Comparison of ENCODE assay signal across 23 cellular contexts in the genomic region with DNA sequence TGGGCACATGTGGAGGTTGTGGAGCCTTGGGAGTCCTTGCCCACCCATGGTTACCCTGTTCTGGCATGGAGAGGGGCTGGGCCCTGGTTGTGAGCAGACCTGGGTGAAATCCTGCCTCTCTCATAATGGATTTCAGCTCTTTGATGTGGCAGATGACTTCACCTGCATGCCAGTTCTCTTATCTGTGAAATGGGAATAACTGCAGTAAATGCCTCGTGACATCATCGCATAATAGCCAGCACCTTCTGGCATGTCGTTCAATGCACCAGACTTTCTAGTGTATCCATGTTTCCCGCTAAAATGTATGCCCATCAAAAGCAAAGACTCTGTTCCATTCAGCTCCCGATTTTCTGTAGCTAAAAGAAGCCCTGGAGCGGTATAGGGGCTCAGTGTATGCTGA.
"Had no signal": no experiment of that assay in that cellular context is flagged by ENCODE, and none has a peak within 500 bp of the region (broad histone marks: within the 10 kb centered on the region; RNA-seq: fewer than 3 reads in every experiment).

No MANE protein-coding gene starts in this region.

- H3K4me3 ChIP-seq: body of pancreas, suprapubic skin, tibial nerve, uterus had no signal

- ATAC-seq: activated CD4-positive, CD25-positive, alpha-beta regulatory T cell treated with anti-CD3 and anti-CD28 coated beads, Interleukin-2, amount 50 U/mL, for 24 hours; activated naive CD8-positive, alpha-beta T cell treated with anti-CD3 and anti-CD28 coated beads, Interleukin-2, amount 50 U/mL, for 24 hours; activated T-cell treated with anti-CD3 and anti-CD28 coated beads, Interleukin-2, amount 50 U/mL, for 72 hours; body of pancreas; left ventricle myocardium superior; stimulated activated naive CD8-positive, alpha-beta T cell treated with anti-CD3 and anti-CD28 coated beads, Interleukin-15, amount 100 ng/mL, for 72 hours had no signal

- H3K9me3 ChIP-seq: suprapubic skin, uterus had no signal

- H3K4me1 ChIP-seq: body of pancreas, suprapubic skin, tibial nerve, uterus had no signal

- H3K27me3 ChIP-seq: body of pancreas, tibial nerve, uterus had no signal

- H3K27ac ChIP-seq: body of pancreas, suprapubic skin, uterus had no signal

- H3K36me3 ChIP-seq: suprapubic skin, tibial nerve, uterus had no signal

- DNase-seq: activated CD4-positive, alpha-beta memory T cell treated with anti-CD3 and anti-CD28 coated beads, Interleukin-2, amount 10 ng/mL, durations not matched to agents 7 days and 5 days; activated CD4-positive, alpha-beta T cell treated with anti-CD3 and anti-CD28 coated beads, Interleukin-2, amount 10 ng/mL, durations not matched to agents 24 days and 14 days; activated effector memory CD4-positive, alpha-beta T cell treated with Interleukin-2 at 50 U/mL for 16 hours; activated naive CD4-positive, alpha-beta T cell treated with anti-CD3 and anti-CD28 coated beads, Interleukin-2, amount 10 ng/mL, durations not matched to agents 7 days and 5 days; activated naive CD8-positive, alpha-beta T cell treated with anti-CD3 and anti-CD28 coated beads, Interleukin-2, amount 50 U/mL, for 24 hours; activated T-cell treated with anti-CD3 and anti-CD28 coated beads, Interleukin-2, amount 50 U/mL, for 72 hours; anterior cingulate cortex; dermis blood vessel endothelial cell; effector memory CD4-positive, alpha-beta T cell; foreskin melanocyte; immature natural killer cell; left ventricle myocardium superior; naive B cell; retina; stimulated activated CD4-positive, alpha-beta T cell treated with anti-CD3 and anti-CD28 coated beads, Interleukin-4, amount 100 ng/mL, for 4 hours; stimulated activated naive CD8-positive, alpha-beta T cell treated with anti-CD3 and anti-CD28 coated beads, Interleukin-15, amount 100 ng/mL, for 72 hours; SW 1271; T-helper 2 cell; uterus had no signal
